Comparison of ENCODE assay signal across 8 cellular contexts in genomic region chr6:134908906-134909516, GRCh38. TPM values are rescaled to one million over a fixed set of nuclear protein-coding genes. Genes with fewer than 3 reads are reported as not detected.
DNase-seq lines count a peak whose midpoint lies in the region; ATAC-seq and TF ChIP-seq lines count a peak whose summit lies in the region.

No MANE protein-coding gene starts in this region.

- DNase-seq in AG09309 (ENCODE audit: low read depth): peak; percentile 97
- peak; percentile 26 for DNase-seq in NB4 (ENCODE audit: low read depth)
- DNase-seq in dermis blood vessel endothelial cell: peak; percentile 94
- peak in 2 of 3 donors; percentile 26 to 60 for DNase-seq in mucosa of descending colon
- DNase-seq in NAMALWA (ENCODE audit: low spot score): no peak
- DNase-seq in activated CD8-positive, alpha-beta memory T cell treated with anti-CD3 and anti-CD28 coated beads, Interleukin-2, amount 50 U/mL, for 4 hours: no peak
- no peak for DNase-seq in activated CD4-positive, CD25-positive, alpha-beta regulatory T cell treated with anti-CD3 and anti-CD28 coated beads, Interleukin-2, amount 50 U/mL, for 72 hours

- intact Hi-C loops in mucosa of descending colon (cut with DNase I, micrococcal nuclease): no loop called here

- TF ChIP-seq POLR2A in NB4 (IDR thresholded peaks at IDR 0.05; ENCODE audit: extremely low read depth, insufficient read length): no peak

- no peaks in the 10 kb centered on the region for H3K9me3 ChIP-seq in mucosa of descending colon

- ATAC-seq in mucosa of descending colon (peak; percentile 67), HG03139 (IDR thresholded peaks at IDR 0.05; ENCODE audit: unreplicated experiment) (no peak)

- no peaks in the 10 kb centered on the region for H3K36me3 ChIP-seq in mucosa of descending colon (ENCODE audit: low read depth)

- TF ChIP-seq CTCF in AG09309 (IDR thresholded peaks at IDR 0.05; ENCODE audit: control insufficient read depth, insufficient read depth, low read depth, low read length, missing control alignments): no peak
- no peak for TF ChIP-seq CTCF in NB4 (IDR thresholded peaks at IDR 0.05; ENCODE audit: low read depth, low read length)
- TF ChIP-seq CTCF in mucosa of descending colon (IDR thresholded peaks at IDR 0.05): no peak

- H3K4me1 ChIP-seq in mucosa of descending colon (ENCODE audit: low read depth): no peaks in the 10 kb centered on the region

- H3K4me3 ChIP-seq in AG09309 (ENCODE audit: control insufficient read depth, low read depth, low read length) (no peak overlapping the region; the same call in none of the 2 replicates), NB4 (ENCODE audit: low read depth, low read length) (no peak overlapping the region), mucosa of descending colon (no peak overlapping the region)

RNA-seq across cellular contexts. Expression of gene ALDH8A1, which starts 40.9 kb away (rescaled TPM):
- total RNA-seq in dermis blood vessel endothelial cell (0.37 and 0.51 TPM in 2 replicates), mucosa of descending colon (1 to 10 TPM in 1 of 3 donors, under 1 TPM in 2; 0.48 to 2.3 (median 0.75) TPM)

Comparison
In these comparisons a context has a peak if more than half of its experiments do, and no peak if none do; other contexts are left out.
1. DNase-seq: peak in AG09309 (single experiment), NB4 (single experiment), dermis blood vessel endothelial cell (single experiment) and mucosa of descending colon (2 of 3); none in NAMALWA (single experiment), activated CD8-positive, alpha-beta memory T cell treated with anti-CD3 and anti-CD28 coated beads, Interleukin-2, amount 50 U/mL, for 4 hours (single experiment) and activated CD4-positive, CD25-positive, alpha-beta regulatory T cell treated with anti-CD3 and anti-CD28 coated beads, Interleukin-2, amount 50 U/mL, for 72 hours (single experiment).